In genomic region chr6:37177083-37177949, GRCh38 we compare ENCODE assay signal across 12 cellular contexts. TPM values are rescaled to one million over a fixed set of nuclear protein-coding genes. Genes with fewer than 3 reads are reported as not detected.
A peak's percentile ranks its signal among the peaks of the same experiment; 100 is the strongest.
DNase-seq lines count a peak whose midpoint lies in the region; ATAC-seq and TF ChIP-seq lines count a peak whose summit lies in the region.
"Had no signal": no experiment of that assay in that cellular context is flagged by ENCODE, and none has a peak within 500 bp of the region (broad histone marks: within the 10 kb centered on the region; RNA-seq: fewer than 3 reads in every experiment).

No MANE protein-coding gene starts in this region.

- DNase-seq in SK-N-SH (no peak), NOMO-1 (lab: John Stamatoyannopoulos, UW; ENCODE audit: unreplicated experiment in 2 of 2) (peak; percentile 91 to 95), NCI-H1092 (lab: John Stamatoyannopoulos, UW) (no peak), NK-92 (lab: John Stamatoyannopoulos, UW; ENCODE audit: unreplicated experiment) (no peak)
- DNase-seq in activated naive CD8-positive, alpha-beta T cell treated with anti-CD3 and anti-CD28 coated beads for 36 hours, result no peak
- DNase-seq: aorta, esophagus squamous epithelium, NCI-H526 had no signal

- no peaks in the 10 kb centered on the region for H3K9me3 ChIP-seq in SK-N-SH
- H3K9me3 ChIP-seq in neutrophil, result no peaks in the 10 kb centered on the region
- H3K9me3 ChIP-seq: esophagus squamous epithelium had no signal

- H3F3A ChIP-seq in SK-N-SH (replicated peaks; ENCODE audit: insufficient read depth), result peaks cover 11% of the 10 kb centered on the region

- H3K27ac Mint-ChIP-seq in activated naive CD8-positive, alpha-beta T cell treated with anti-CD3 and anti-CD28 coated beads for 36 hours, result peak overlapping the region; percentile 70

- peaks cover 6% of the 10 kb centered on the region for H3K9me3 Mint-ChIP-seq in activated naive CD8-positive, alpha-beta T cell treated with anti-CD3 and anti-CD28 coated beads for 36 hours

- POLR2A ChIA-PET in SK-N-SH (lab: Yijun Ruan, JAX), result no interaction called here

- no peaks in the 10 kb centered on the region for H3K9me2 ChIP-seq in SK-N-SH

- H2AFZ ChIP-seq in SK-N-SH (ENCODE audit: low read depth), result no peak overlapping the region

- peaks cover 8% of the 10 kb centered on the region; the same call in 1 of the 2 replicates for H3K79me2 ChIP-seq in SK-N-SH (ENCODE audit: insufficient read depth)

- no peak for TF ChIP-seq EP300 in SK-N-SH (IDR thresholded peaks at IDR 0.05; ENCODE audit: borderline replicate concordance in 1 of 2, low read depth in 1 of 2, low read length in 1 of 2)

- H3K9ac ChIP-seq in SK-N-SH, result no peak overlapping the region

- 79% methylated on average over 10 of the region's 10 CpGs for WGBS in SK-N-SH (ENCODE audit: low lambda C conversion rate)

- no peak for TF ChIP-seq RAD21 in SK-N-SH (IDR thresholded peaks at IDR 0.05; ENCODE audit: low read length)

- TF ChIP-seq CTCF in SK-N-SH (IDR thresholded peaks at IDR 0.05), result no peak
- no peak for TF ChIP-seq CTCF in neutrophil (IDR thresholded peaks at IDR 0.05)

- H3K27me3 ChIP-seq in SK-N-SH (ENCODE audit: insufficient read depth) (no peaks in the 10 kb centered on the region), neutrophil (no peaks in the 10 kb centered on the region)
- H3K27me3 ChIP-seq: esophagus squamous epithelium had no signal

- H3K4me1 ChIP-seq in SK-N-SH (ENCODE audit: control insufficient read depth in 1 of 2, insufficient read depth in 2 of 2, low read depth in 1 of 2, low read length in 1 of 2) (peaks cover 3 to 8% of the 10 kb centered on the region in 2 experiments; a peak in 2 of 4 replicates), neutrophil (ENCODE audit: control insufficient read depth in 1 of 2, insufficient read depth in 1 of 2, low read depth in 1 of 2, low read length in 1 of 2) (peaks cover 46 to 68% of the 10 kb centered on the region in 2 experiments)

- H4K20me1 ChIP-seq in SK-N-SH (ENCODE audit: insufficient read depth), result peaks cover 9% of the 10 kb centered on the region

- ATAC-seq in SK-N-SH treated with all-trans-retinoic acid at 6 μM for 48 hours (peak; percentile 34; the same call in 2 of the 3 replicates), HG03175 (IDR thresholded peaks at IDR 0.05; ENCODE audit: unreplicated experiment) (no peak)

- H3K4me3 Mint-ChIP-seq in activated naive CD8-positive, alpha-beta T cell treated with anti-CD3 and anti-CD28 coated beads for 36 hours, result peak overlapping the region; percentile 38

- peaks cover 72% of the 10 kb centered on the region for H3K4me1 Mint-ChIP-seq in activated naive CD8-positive, alpha-beta T cell treated with anti-CD3 and anti-CD28 coated beads for 36 hours

- no peaks in the 10 kb centered on the region for H3K27me3 Mint-ChIP-seq in activated naive CD8-positive, alpha-beta T cell treated with anti-CD3 and anti-CD28 coated beads for 36 hours

- peaks cover 54% of the 10 kb centered on the region for H3K36me3 Mint-ChIP-seq in activated naive CD8-positive, alpha-beta T cell treated with anti-CD3 and anti-CD28 coated beads for 36 hours

- H3K4me3 ChIP-seq in SK-N-SH (ENCODE audit: low read depth in 2 of 2, low read length in 1 of 2) (no peak overlapping the region), neutrophil (ENCODE audit: low read depth in 1 of 2, low read length in 1 of 2) (peak overlapping the region in 1 of 2 experiments; percentile 11)
- H3K4me3 ChIP-seq: esophagus squamous epithelium had no signal

- H3K4me2 ChIP-seq in SK-N-SH, result no peak overlapping the region

- H3K27ac ChIP-seq in SK-N-SH (ENCODE audit: low read depth in 2 of 2, low read length in 1 of 2) (no peak overlapping the region), neutrophil (peak overlapping the region; percentile 19)
- H3K27ac ChIP-seq: 22Rv1 had no signal

- CTCF ChIA-PET in SK-N-SH (lab: Yijun Ruan, JAX), result interaction anchor here (1.1 to 15.1 kb wide), 5 partner anchors 22 to 153 kb away, joined by 3 to 490 read pairs (median 19); no protein-coding TSS in a partner anchor

- H3K36me3 ChIP-seq in SK-N-SH (replicated peaks in 1 of 2; ENCODE audit: control insufficient read depth in 1 of 2, insufficient read depth in 2 of 2, low read length in 1 of 2), result peaks cover 32 to 35% of the 10 kb centered on the region in 2 experiments
- H3K36me3 ChIP-seq in neutrophil, result peaks cover 38% of the 10 kb centered on the region

TF ChIP-seq in SK-N-SH treated with all-trans-retinoic acid at 6 μM for 48 hours, 23 proteins besides CTCF, POLR2A, EP300 and RAD21:
- TF ChIP-seq PATZ1 (CRISPR knock-in tag; IDR thresholded peaks at IDR 0.05; ENCODE audit: borderline replicate concordance) (no peak; the same call in 1 of the 2 replicates), PPARA (CRISPR knock-in tag; IDR thresholded peaks at IDR 0.05; ENCODE audit: borderline replicate concordance) (no peak)

TF ChIP-seq in SK-N-SH, 30 proteins besides CTCF, POLR2A, EP300 and RAD21:
- TF ChIP-seq MAX (IDR thresholded peaks at IDR 0.05; ENCODE audit: low read depth), result no peak
- TF ChIP-seq TEAD4 (IDR thresholded peaks at IDR 0.05; ENCODE audit: borderline replicate concordance, insufficient read depth), result no peak
- TF ChIP-seq, protein P1, sequence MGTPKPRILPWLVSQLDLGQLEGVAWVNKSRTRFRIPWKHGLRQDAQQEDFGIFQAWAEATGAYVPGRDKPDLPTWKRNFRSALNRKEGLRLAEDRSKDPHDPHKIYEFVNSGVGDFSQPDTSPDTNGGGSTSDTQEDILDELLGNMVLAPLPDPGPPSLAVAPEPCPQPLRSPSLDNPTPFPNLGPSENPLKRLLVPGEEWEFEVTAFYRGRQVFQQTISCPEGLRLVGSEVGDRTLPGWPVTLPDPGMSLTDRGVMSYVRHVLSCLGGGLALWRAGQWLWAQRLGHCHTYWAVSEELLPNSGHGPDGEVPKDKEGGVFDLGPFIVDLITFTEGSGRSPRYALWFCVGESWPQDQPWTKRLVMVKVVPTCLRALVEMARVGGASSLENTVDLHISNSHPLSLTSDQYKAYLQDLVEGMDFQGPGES (IDR thresholded peaks at IDR 0.05; ENCODE audit: low read depth, low read length), result no peak
- TF ChIP-seq SMC3 (IDR thresholded peaks at IDR 0.05; ENCODE audit: low read depth, low read length), result no peak
- TF ChIP-seq TCF12 (IDR thresholded peaks at IDR 0.05), result no peak

RNA-seq across cellular contexts. Expression of gene PIM1, which starts 7.4 kb away (rescaled TPM):
- 33.9 and 35.3 TPM in 2 replicates for polyA plus RNA-seq in SK-N-SH (2012; rRNA removed)
- 18.9 and 20.6 TPM in 2 replicates for polyA plus RNA-seq in SK-N-SH (2012; cell fraction: cytosol; rRNA removed)
- polyA plus RNA-seq in SK-N-SH (2012; cell fraction: nucleus; rRNA removed), result 90.2 and 138 TPM in 2 replicates
- total RNA-seq in activated naive CD8-positive, alpha-beta T cell treated with anti-CD3 and anti-CD28 coated beads for 36 hours, result 100 to 1,000 TPM; 166 to 168 TPM

Comparison
In these comparisons a context has a peak if more than half of its experiments do, and no peak if none do; other contexts are left out.
1. DNase-seq: peak in NOMO-1 (2 of 2); none in SK-N-SH (single experiment), activated naive CD8-positive, alpha-beta T cell treated with anti-CD3 and anti-CD28 coated beads for 36 hours (single experiment), NCI-H1092 (single experiment) and NK-92 (single experiment).